In genomic region chr1:197920345-197921117, GRCh38 we compare ENCODE assay signal across 15 cellular contexts. TPM values are rescaled to one million over a fixed set of nuclear protein-coding genes. Genes with fewer than 3 reads are reported as not detected.
DNase-seq lines count a peak whose midpoint lies in the region; ATAC-seq and TF ChIP-seq lines count a peak whose summit lies in the region.
"Had no signal": no experiment of that assay in that cellular context is flagged by ENCODE, and none has a peak within 500 bp of the region (broad histone marks: within the 10 kb centered on the region; RNA-seq: fewer than 3 reads in every experiment).

No MANE protein-coding gene starts in this region.

- H3K9ac ChIP-seq in iPS-15b (ENCODE audit: low read depth, low read length): no peak overlapping the region
- H3K9ac ChIP-seq: GM23248 had no signal

- H3K4me3 Mint-ChIP-seq in activated naive CD4-positive, alpha-beta T cell treated with anti-CD3 and anti-CD28 coated beads for 36 hours: peak overlapping the region; percentile 62
- H3K4me3 Mint-ChIP-seq in activated T-cell treated with anti-CD3 and anti-CD28 coated beads, Interleukin-2, amount 50 U/mL, for 72 hours: peak overlapping the region; percentile 85 to 88
- H3K4me3 Mint-ChIP-seq in stimulated activated naive B cell treated with anti-CD40 and anti-IgM and Interleukin-4, amounts not matched to agents 10 μg/mL and 1 μg/mL and 100 μg/mL, for 72 hours: peak overlapping the region; percentile 69 to 70

- H3K36me3 Mint-ChIP-seq in activated naive CD4-positive, alpha-beta T cell treated with anti-CD3 and anti-CD28 coated beads for 36 hours (ENCODE audit: low read depth): no peaks in the 10 kb centered on the region
- peaks cover 2% of the 10 kb centered on the region in 2 donors for H3K36me3 Mint-ChIP-seq in activated T-cell treated with anti-CD3 and anti-CD28 coated beads, Interleukin-2, amount 50 U/mL, for 72 hours (ENCODE audit: insufficient read depth in 2 of 2)
- peaks cover 0 to 3% of the 10 kb centered on the region in 2 donors for H3K36me3 Mint-ChIP-seq in stimulated activated naive B cell treated with anti-CD40 and anti-IgM and Interleukin-4, amounts not matched to agents 10 μg/mL and 1 μg/mL and 100 μg/mL, for 72 hours

- H3K4me1 Mint-ChIP-seq in activated naive CD4-positive, alpha-beta T cell treated with anti-CD3 and anti-CD28 coated beads for 36 hours (ENCODE audit: low read depth): peaks cover 50% of the 10 kb centered on the region
- peaks cover 60% of the 10 kb centered on the region for H3K4me1 Mint-ChIP-seq in activated T-cell treated with anti-CD3 and anti-CD28 coated beads, Interleukin-2, amount 50 U/mL, for 72 hours (ENCODE audit: low read depth)
- H3K4me1 Mint-ChIP-seq in stimulated activated naive B cell treated with anti-CD40 and anti-IgM and Interleukin-4, amounts not matched to agents 10 μg/mL and 1 μg/mL and 100 μg/mL, for 72 hours: peaks cover 43 to 59% of the 10 kb centered on the region in 2 donors

- ATAC-seq in activated T-cell treated with anti-CD3 and anti-CD28 coated beads, Interleukin-2, amount 50 U/mL, for 72 hours (replicated peaks in 1 of 2): peak; percentile 35 to 44
- peak in 1 of 2 donors; percentile 22 for ATAC-seq in stimulated activated naive B cell treated with anti-CD40 and anti-IgM and Interleukin-4, amounts not matched to agents 10 μg/mL and 1 μg/mL and 100 μg/mL, for 72 hours (replicated peaks)
- no peak for ATAC-seq in Right ventricle myocardium superior (ENCODE audit: poor library complexity)

- intact Hi-C loops in activated naive CD4-positive, alpha-beta T cell treated with anti-CD3 and anti-CD28 coated beads for 36 hours (cut with micrococcal nuclease): loop anchor here (5.0 kb wide), 1 partner anchor 518 kb away; no protein-coding TSS in a partner anchor
- intact Hi-C loops in ascending aorta (cut with DNase I): loop anchor here (5.0 kb wide), 1 partner anchor 393 kb away; no protein-coding TSS in a partner anchor
- intact Hi-C loops in Right ventricle myocardium superior (cut with DNase I): loop anchor here (10.0 kb wide), 1 partner anchor 396 kb away; no protein-coding TSS in a partner anchor

- CTCF ChIA-PET in activated naive CD4-positive, alpha-beta T cell treated with anti-CD3 and anti-CD28 coated beads for 36 hours (lab: Charles Lee): interaction anchor here (0.9 to 1.3 kb wide), 2 partner anchors 18 to 301 kb away, joined by 3 to 4 read pairs; partner anchors contain the start of gene C1orf53

- no peak for TF ChIP-seq CTCF in ascending aorta (IDR thresholded peaks at IDR 0.05)

- H3K36me3 ChIP-seq in iPS-15b (ENCODE audit: control insufficient read depth, insufficient read depth, low read length) (no peaks in the 10 kb centered on the region), ascending aorta (no peaks in the 10 kb centered on the region)
- H3K36me3 ChIP-seq: SJSA1, stomach had no signal

- DNase-seq in activated naive CD4-positive, alpha-beta T cell treated with anti-CD3 and anti-CD28 coated beads for 36 hours: no peak
- DNase-seq in activated naive CD4-positive, alpha-beta T cell treated with Interleukin-2 at 50 U/mL for 16 hours: no peak
- DNase-seq in activated T-cell treated with anti-CD3 and anti-CD28 coated beads, Interleukin-2, amount 50 U/mL, for 72 hours: no peak
- DNase-seq in stimulated activated naive B cell treated with anti-CD40 and anti-IgM and Interleukin-4, amounts not matched to agents 10 μg/mL and 1 μg/mL and 100 μg/mL, for 72 hours: no peak
- DNase-seq in ascending aorta (ENCODE audit: low spot score in 2 of 2): no peak
- DNase-seq in middle frontal gyrus (ENCODE audit: extremely low spot score, low spot score): no peak
- DNase-seq in Right ventricle myocardium superior: no peak
- DNase-seq: activated gamma-delta T cell; AML-193; GM23248; stimulated activated CD4-positive, alpha-beta T cell treated with anti-CD3 and anti-CD28 coated beads, Interleukin-4, amount 100 ng/mL, for 4 hours; stomach had no signal

- H3K27me3 ChIP-seq in iPS-15b (ENCODE audit: control insufficient read depth, insufficient read depth, low read length): peaks cover 94% of the 10 kb centered on the region
- peaks cover 32% of the 10 kb centered on the region for H3K27me3 ChIP-seq in ascending aorta
- H3K27me3 ChIP-seq: SJSA1 had no signal

- H3K4me1 ChIP-seq in iPS-15b (ENCODE audit: control insufficient read depth, insufficient read depth, low read length) (peaks cover 21% of the 10 kb centered on the region), ascending aorta (peaks cover 4 to 11% of the 10 kb centered on the region in 2 donors)

- H3K4me3 ChIP-seq in iPS-15b (ENCODE audit: low read depth, low read length) (peak overlapping the region; percentile 70), ascending aorta (no peak overlapping the region)
- H3K4me3 ChIP-seq: GM23248, SJSA1 had no signal

- no peaks in the 10 kb centered on the region for H3K9me3 Mint-ChIP-seq in activated naive CD4-positive, alpha-beta T cell treated with anti-CD3 and anti-CD28 coated beads for 36 hours
- no peaks in the 10 kb centered on the region for H3K9me3 Mint-ChIP-seq in activated T-cell treated with anti-CD3 and anti-CD28 coated beads, Interleukin-2, amount 50 U/mL, for 72 hours
- H3K9me3 Mint-ChIP-seq in stimulated activated naive B cell treated with anti-CD40 and anti-IgM and Interleukin-4, amounts not matched to agents 10 μg/mL and 1 μg/mL and 100 μg/mL, for 72 hours: no peaks in the 10 kb centered on the region

- no peak overlapping the region for H3K27ac Mint-ChIP-seq in activated naive CD4-positive, alpha-beta T cell treated with anti-CD3 and anti-CD28 coated beads for 36 hours
- H3K27ac Mint-ChIP-seq in activated T-cell treated with anti-CD3 and anti-CD28 coated beads, Interleukin-2, amount 50 U/mL, for 72 hours: no peak overlapping the region
- no peak overlapping the region for H3K27ac Mint-ChIP-seq in stimulated activated naive B cell treated with anti-CD40 and anti-IgM and Interleukin-4, amounts not matched to agents 10 μg/mL and 1 μg/mL and 100 μg/mL, for 72 hours

- peaks cover 68% of the 10 kb centered on the region for H3K27me3 Mint-ChIP-seq in activated naive CD4-positive, alpha-beta T cell treated with anti-CD3 and anti-CD28 coated beads for 36 hours (ENCODE audit: low read depth)
- peaks cover 92% of the 10 kb centered on the region for H3K27me3 Mint-ChIP-seq in activated T-cell treated with anti-CD3 and anti-CD28 coated beads, Interleukin-2, amount 50 U/mL, for 72 hours (ENCODE audit: low read depth)
- peaks cover 74 to 88% of the 10 kb centered on the region in 2 donors for H3K27me3 Mint-ChIP-seq in stimulated activated naive B cell treated with anti-CD40 and anti-IgM and Interleukin-4, amounts not matched to agents 10 μg/mL and 1 μg/mL and 100 μg/mL, for 72 hours

- H3K27ac ChIP-seq in ascending aorta: no peak overlapping the region
- H3K27ac ChIP-seq: GM23248, SJSA1, stomach, VCaP had no signal

- H3K9me3 ChIP-seq in iPS-15b (ENCODE audit: control insufficient read depth, insufficient read depth, low read length): no peaks in the 10 kb centered on the region
- no peaks in the 10 kb centered on the region for H3K9me3 ChIP-seq in ascending aorta
- H3K9me3 ChIP-seq: SJSA1 had no signal

RNA-seq across cellular contexts. Expression of gene LHX9, which starts 3.4 kb away (rescaled TPM):
- total RNA-seq in activated naive CD4-positive, alpha-beta T cell treated with anti-CD3 and anti-CD28 coated beads for 36 hours: not detected
- total RNA-seq in activated T-cell treated with anti-CD3 and anti-CD28 coated beads, Interleukin-2, amount 50 U/mL, for 72 hours: under 1 TPM in 1 of 2 donors, not detected in 1; 0.02 TPM
- total RNA-seq in ascending aorta: not detected
- total RNA-seq in Right ventricle myocardium superior: 0.05 TPM
- total RNA-seq: stomach had no signal

RNA-seq across cellular contexts. Expression of gene C1orf53, which starts 18.1 kb away (rescaled TPM):
- total RNA-seq in activated naive CD4-positive, alpha-beta T cell treated with anti-CD3 and anti-CD28 coated beads for 36 hours: under 1 TPM in 1 of 2 experiments, not detected in 1; 0.52 TPM
- total RNA-seq in activated T-cell treated with anti-CD3 and anti-CD28 coated beads, Interleukin-2, amount 50 U/mL, for 72 hours: not detected
- total RNA-seq in ascending aorta: not detected
- total RNA-seq in Right ventricle myocardium superior: 6.2 TPM
- total RNA-seq: stomach had no signal
